8 cellular contexts compared by ENCODE assay signal in the genomic region with DNA sequence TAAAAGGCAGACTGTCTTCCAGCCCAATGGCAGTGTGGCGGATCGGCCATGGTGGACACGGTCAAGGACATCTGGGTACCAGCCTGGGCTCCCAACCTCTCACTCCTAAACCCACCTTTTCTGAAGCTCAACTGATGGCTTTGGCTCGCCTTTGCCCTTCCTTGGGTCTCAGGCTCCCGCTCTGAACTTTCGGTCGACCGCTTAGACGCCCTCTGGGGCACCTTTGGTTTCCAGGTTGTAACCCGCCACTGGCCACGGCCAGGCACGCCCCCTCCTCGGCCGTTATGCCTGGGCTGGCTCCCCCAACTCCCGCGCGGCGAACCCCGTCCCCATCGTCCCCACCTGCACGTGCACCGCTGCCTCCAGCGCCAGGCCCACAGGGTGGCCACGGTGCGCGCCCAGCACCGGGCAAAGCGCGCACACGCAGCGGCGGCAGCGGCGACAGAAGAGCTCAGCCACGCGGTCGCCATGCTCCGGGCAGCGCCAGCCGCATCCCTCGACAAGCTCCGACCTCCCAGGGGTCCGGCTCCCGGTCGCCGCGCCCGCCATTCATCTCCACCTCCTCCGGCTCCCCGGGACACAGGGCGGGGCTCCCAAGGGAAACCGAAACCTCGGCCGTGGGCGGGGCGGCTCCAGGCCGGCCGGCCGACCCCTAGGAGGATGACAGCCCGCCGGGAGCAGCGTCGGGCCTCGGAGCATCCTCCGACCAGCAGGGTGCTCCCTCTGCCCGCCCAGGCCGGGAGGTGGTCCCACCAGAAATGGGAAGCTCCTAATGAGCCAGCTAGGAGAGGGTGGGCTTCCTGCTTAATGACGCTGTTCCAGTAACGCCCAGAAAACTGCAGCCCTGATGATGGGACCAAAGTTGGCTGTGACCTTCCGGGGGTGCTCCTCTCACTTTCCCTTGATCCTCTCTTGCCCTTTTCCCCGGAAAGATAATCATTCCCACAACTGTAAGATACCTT. TPM values are rescaled to one million over a fixed set of nuclear protein-coding genes. Genes with fewer than 3 reads are reported as not detected.
A peak's percentile ranks its signal among the peaks of the same experiment; 100 is the strongest.
DNase-seq lines count a peak whose midpoint lies in the region; ATAC-seq and TF ChIP-seq lines count a peak whose summit lies in the region.

A gene with protein sequence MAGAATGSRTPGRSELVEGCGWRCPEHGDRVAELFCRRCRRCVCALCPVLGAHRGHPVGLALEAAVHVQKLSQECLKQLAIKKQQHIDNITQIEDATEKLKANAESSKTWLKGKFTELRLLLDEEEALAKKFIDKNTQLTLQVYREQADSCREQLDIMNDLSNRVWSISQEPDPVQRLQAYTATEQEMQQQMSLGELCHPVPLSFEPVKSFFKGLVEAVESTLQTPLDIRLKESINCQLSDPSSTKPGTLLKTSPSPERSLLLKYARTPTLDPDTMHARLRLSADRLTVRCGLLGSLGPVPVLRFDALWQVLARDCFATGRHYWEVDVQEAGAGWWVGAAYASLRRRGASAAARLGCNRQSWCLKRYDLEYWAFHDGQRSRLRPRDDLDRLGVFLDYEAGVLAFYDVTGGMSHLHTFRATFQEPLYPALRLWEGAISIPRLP (minus strand): TSS at position 583 of the 962 bp plus-strand sequence. CDS start 34 bp downstream, at position 549.

- H3K27ac ChIP-seq in iPS-20b (ENCODE audit: low read length) (no peak within 1 kb of the TSS), spleen (peak within 1 kb of the TSS; percentile 87 to 96 (median 94))

- peaks cover 15% of the 10 kb centered on the region for H3K4me1 Mint-ChIP-seq in brain

- intact Hi-C loops in spleen (cut with DNase I; ENCODE audit: low total_unique reads): no loop called here

- ATAC-seq in GM21786 (IDR thresholded peaks at IDR 0.05; ENCODE audit: unreplicated experiment): peak; percentile 40

- DNase-seq in GM04504 (ENCODE audit: low read depth) (peak; percentile 19), LNCaP clone FGC (ENCODE audit: low read depth) (no peak), T-helper 9 cell (peak; percentile 41), spleen (peak; percentile 94), NCI-H187 treated with DMSO at 0.1 percent for 48 hours (lab: John Stamatoyannopoulos, UW) (no peak)

- peaks cover 11% of the 10 kb centered on the region for H3K27me3 Mint-ChIP-seq in brain

- TF ChIP-seq POLR2A in spleen (IDR thresholded peaks at IDR 0.05): no peak

- peak within 1 kb of the TSS; percentile 77 to 85 (median 81) for H3K4me3 Mint-ChIP-seq in brain

- TF ChIP-seq CTCF in LNCaP clone FGC (IDR thresholded peaks at IDR 0.05; ENCODE audit: control insufficient read depth, extremely low read depth, insufficient read depth) (peak; percentile 13; the same call in 1 of the 2 replicates), brain (conservative IDR thresholded peaks at IDR 0.05) (peak in 1 of 2 experiments; percentile 35), spleen (IDR thresholded peaks at IDR 0.05 in 8 of 11, conservative IDR thresholded peaks at IDR 0.05 in 3 of 11) (peak in 6 of 11 experiments; percentile 21 to 43 (median 36))

- H3K9me3 ChIP-seq in iPS-20b (ENCODE audit: insufficient read depth, low read depth, low read length): no peaks in the 10 kb centered on the region
- no peaks in the 10 kb centered on the region for H3K9me3 ChIP-seq in spleen

- H3K27ac Mint-ChIP-seq in brain: peak within 1 kb of the TSS in 3 of 5 experiments; percentile 21 to 59 (median 23)

- no peaks in the 10 kb centered on the region for H3K36me3 Mint-ChIP-seq in brain

- H3K36me3 ChIP-seq in iPS-20b (ENCODE audit: insufficient read depth, low read depth, low read length) (no peaks in the 10 kb centered on the region), spleen (peaks cover 0 to 33% (median 7%) of the 10 kb centered on the region in 6 donors)

- peak within 1 kb of the TSS; percentile 55 for H3K4me3 ChIP-seq in LNCaP clone FGC (ENCODE audit: low read depth, low read length)
- H3K4me3 ChIP-seq in iPS-20b (ENCODE audit: low read length): peak within 1 kb of the TSS; percentile 74
- H3K4me3 ChIP-seq in spleen: peak within 1 kb of the TSS; percentile 76 to 97 (median 84)

- 2 to 4% (median 3%) methylated on average over 19 to 71 of the region's 71 CpGs for whole genome bisulfite sequencing in spleen, 5 donors

- H3K4me1 ChIP-seq in iPS-20b (ENCODE audit: insufficient read depth, low read length) (no peaks in the 10 kb centered on the region), spleen (peaks cover 4 to 81% (median 51%) of the 10 kb centered on the region in 6 donors)

- H3K27me3 ChIP-seq in iPS-20b (ENCODE audit: insufficient read depth, low read length) (no peaks in the 10 kb centered on the region), spleen (replicated peaks in 1 of 7) (no peaks in the 10 kb centered on the region)

- H3K9ac ChIP-seq in iPS-20b (ENCODE audit: low read depth, low read length): peak within 1 kb of the TSS; percentile 66; the same call in 1 of the 2 replicates

- H3K9me3 Mint-ChIP-seq in brain: peaks cover 0 to 3% (median 0%) of the 10 kb centered on the region in 5 experiments

RNA-seq across cellular contexts. Expression of the gene that starts here (rescaled TPM):
- polyA plus RNA-seq in brain (ENCODE audit: insufficient read depth, low read depth, low replicate concordance) (2.5 TPM), spleen (10 to 100 TPM; 11.9 to 23.3 (median 13.9) TPM)
- 10 to 100 TPM; 51.5 to 92.9 (median 68.4) TPM for total RNA-seq in spleen

Comparison
In these comparisons a context has a peak if more than half of its experiments do, and no peak if none do; other contexts are left out.
1. DNase-seq: peak in GM04504 (single experiment), T-helper 9 cell (single experiment) and spleen (single experiment); none in LNCaP clone FGC (single experiment) and NCI-H187 treated with DMSO at 0.1 percent for 48 hours (single experiment).
2. Peak in every context shown above with its lines, with median percentiles within 50 percentile points of each other: H3K4me3 ChIP-seq.